Comparison of ENCODE assay signal across 1 cellular context in the genomic region with DNA sequence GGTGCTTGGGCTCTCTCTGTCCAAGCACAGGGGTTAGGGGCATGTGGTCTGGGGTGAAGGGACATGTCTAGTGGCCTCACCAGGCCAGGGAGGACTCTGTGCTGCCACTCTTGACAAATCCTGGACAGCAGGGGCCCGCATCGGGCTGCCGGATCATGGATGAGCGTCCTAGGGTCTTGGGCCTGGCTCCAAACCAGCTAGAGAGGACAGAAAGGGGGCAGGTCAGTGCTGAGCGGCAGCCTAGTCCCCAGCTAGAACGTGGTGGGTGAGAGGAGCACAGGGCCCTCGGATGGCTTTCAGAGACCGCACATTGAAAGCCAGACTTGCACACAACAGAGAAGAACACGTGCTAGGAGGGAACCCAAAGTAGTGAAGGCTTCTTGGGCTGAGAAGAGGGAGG.
TF ChIP-seq lines count a peak whose summit lies in the region.

No MANE protein-coding gene starts in this region.

TF ChIP-seq in H1, 55 proteins besides CTCF, POLR2A, EP300 and RAD21:
- TF ChIP-seq CBX5 (IDR thresholded peaks at IDR 0.05; ENCODE audit: low read depth, low read length) (no peak), SP1 (IDR thresholded peaks at IDR 0.05; ENCODE audit: low read depth, low read length) (no peak), KDM5A (IDR thresholded peaks at IDR 0.05; ENCODE audit: low read length) (no peak), EZH2 (IDR thresholded peaks at IDR 0.05; ENCODE audit: low read depth, low read length, severe bottlenecking) (no peak), GABPA (IDR thresholded peaks at IDR 0.05; ENCODE audit: borderline replicate concordance, insufficient read depth, low read length) (no peak), NRF1 (IDR thresholded peaks at IDR 0.05; ENCODE audit: low read depth, low read length) (no peak), HDAC2 (IDR thresholded peaks at IDR 0.05; ENCODE audit: borderline replicate concordance in 1 of 2, low read depth in 2 of 2, low read length in 2 of 2) (no peak), SIN3A (conservative IDR thresholded peaks at IDR 0.05 in 1 of 2, IDR thresholded peaks at IDR 0.05 in 1 of 2; ENCODE audit: low read depth in 1 of 2, low read length in 2 of 2) (no peak), MAFK (IDR thresholded peaks at IDR 0.05; ENCODE audit: low read depth, low read length) (no peak), CTBP2 (IDR thresholded peaks at IDR 0.05; ENCODE audit: borderline replicate concordance, insufficient read depth, insufficient read length, low read length) (no peak), SP2 (IDR thresholded peaks at IDR 0.05; ENCODE audit: low read length) (no peak), RFX5 (IDR thresholded peaks at IDR 0.05; ENCODE audit: borderline replicate concordance, low read depth, low read length) (no peak), SUZ12 (IDR thresholded peaks at IDR 0.05; ENCODE audit: low read length) (no peak), SIX5 (IDR thresholded peaks at IDR 0.05; ENCODE audit: low read depth, low read length) (no peak)
- TF ChIP-seq, protein P1, sequence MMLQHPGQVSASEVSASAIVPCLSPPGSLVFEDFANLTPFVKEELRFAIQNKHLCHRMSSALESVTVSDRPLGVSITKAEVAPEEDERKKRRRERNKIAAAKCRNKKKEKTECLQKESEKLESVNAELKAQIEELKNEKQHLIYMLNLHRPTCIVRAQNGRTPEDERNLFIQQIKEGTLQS (IDR thresholded peaks at IDR 0.05; ENCODE audit: insufficient read depth, low read depth, low read length) = no peak
- TF ChIP-seq, protein P2, sequence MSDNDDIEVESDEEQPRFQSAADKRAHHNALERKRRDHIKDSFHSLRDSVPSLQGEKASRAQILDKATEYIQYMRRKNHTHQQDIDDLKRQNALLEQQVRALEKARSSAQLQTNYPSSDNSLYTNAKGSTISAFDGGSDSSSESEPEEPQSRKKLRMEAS (IDR thresholded peaks at IDR 0.05) = no peak
